In the genomic region with DNA sequence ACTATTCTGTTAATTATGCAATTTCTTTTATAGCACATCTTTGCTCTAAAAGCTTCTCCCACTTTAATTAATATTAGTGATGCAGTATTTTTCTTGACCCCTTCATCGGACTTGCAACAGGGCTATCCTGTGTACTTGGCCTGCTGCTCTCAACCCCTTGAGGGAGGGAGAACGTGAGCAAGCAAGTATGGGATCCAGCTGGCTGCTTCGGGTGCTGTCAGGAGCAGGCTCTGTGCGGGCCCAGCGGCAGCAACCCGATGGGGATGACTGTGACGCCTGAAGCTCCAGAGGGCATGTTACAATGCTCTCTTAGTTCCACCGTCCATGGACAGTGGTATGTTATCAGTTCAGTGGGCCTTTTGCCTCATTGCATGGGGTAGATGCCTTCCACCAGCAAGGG, we compare ENCODE assay signal across 16 cellular contexts.
DNase-seq lines count a peak whose midpoint lies in the region; ATAC-seq and TF ChIP-seq lines count a peak whose summit lies in the region.
"Had no signal": no experiment of that assay in that cellular context is flagged by ENCODE, and none has a peak within 500 bp of the region (broad histone marks: within the 10 kb centered on the region; RNA-seq: fewer than 3 reads in every experiment).

No MANE protein-coding gene starts in this region.

- no peak overlapping the region for H3K4me2 ChIP-seq in neuronal stem cell (ENCODE audit: insufficient read depth, low read length, poor library complexity, severe bottlenecking)
- H3K4me2 ChIP-seq: BLaER1 had no signal

- no peak overlapping the region for H4K91ac ChIP-seq in neuronal stem cell (ENCODE audit: low read depth, low read length, poor library complexity)

- DNase-seq in Right ventricle myocardium superior = no peak
- DNase-seq in cardiac septum (ENCODE audit: low spot score) = no peak
- peak; percentile 35 for DNase-seq in left ventricle myocardium superior
- DNase-seq in neuronal stem cell (ENCODE audit: low spot score) = no peak
- DNase-seq in gastrocnemius medialis = no peak
- DNase-seq: 8988T; AML-193; Calu3; CD4-positive, CD25-positive, alpha-beta regulatory T cell; DMS 273 treated with DMSO at 0.1 percent for 48 hours; GM23248; H7; IMR-90 had no signal

- TF ChIP-seq POLR2A in gastrocnemius medialis (IDR thresholded peaks at IDR 0.05) = no peak

- no peak overlapping the region for H3K23ac ChIP-seq in neuronal stem cell (ENCODE audit: low read depth, low read length, poor library complexity)

- H2AK5ac ChIP-seq in neuronal stem cell (ENCODE audit: low read depth, low read length) = no peak overlapping the region

- H2BK12ac ChIP-seq in neuronal stem cell (ENCODE audit: low read length) = peak overlapping the region; percentile 24

- no peak overlapping the region for H2BK5ac ChIP-seq in neuronal stem cell (ENCODE audit: low read length)

- WGBS in neuronal stem cell (ENCODE audit: extremely low coverage in 2 of 2, insufficient read length in 2 of 2, insufficient replicate concordance in 1 of 2), 2 donors = no CpG with 5 or more reads among the region's 8 CpGs

- TF ChIP-seq CTCF in gastrocnemius medialis (IDR thresholded peaks at IDR 0.05 in 4 of 5, conservative IDR thresholded peaks at IDR 0.05 in 1 of 5) = no peak

- no peak overlapping the region for H2BK120ac ChIP-seq in neuronal stem cell (ENCODE audit: low read depth, low read length)

- no peak overlapping the region for H2AFZ ChIP-seq in neuronal stem cell (ENCODE audit: low read length)
- H2AFZ ChIP-seq: GM23248 had no signal

- in situ Hi-C loops in gastrocnemius medialis (cut with MboI; ENCODE audit: low sequenced_read_pairs in 4 of 4) = no loop called here

- no peak overlapping the region for H4K8ac ChIP-seq in neuronal stem cell (ENCODE audit: low read depth, low read length)

- H3K9me3 ChIP-seq in neuronal stem cell (replicated peaks in 1 of 2; ENCODE audit: control insufficient read depth in 2 of 2, insufficient read depth in 1 of 2, low read depth in 1 of 2, low read length in 2 of 2) = no peaks in the 10 kb centered on the region
- H3K9me3 ChIP-seq in gastrocnemius medialis = no peaks in the 10 kb centered on the region
- H3K9me3 ChIP-seq: BLaER1 had no signal

- peaks cover 0 to 5% of the 10 kb centered on the region in 2 donors for H3K4me1 ChIP-seq in neuronal stem cell (ENCODE audit: control insufficient read depth in 2 of 2, insufficient read depth in 1 of 2, low read depth in 1 of 2, low read length in 2 of 2)
- no peaks in the 10 kb centered on the region for H3K4me1 ChIP-seq in gastrocnemius medialis
- H3K4me1 ChIP-seq: BLaER1 had no signal

- H3K4me3 ChIP-seq in neuronal stem cell (ENCODE audit: low read length in 2 of 2) (no peak overlapping the region), gastrocnemius medialis (no peak overlapping the region)
- H3K4me3 ChIP-seq: BLaER1, GM23248 had no signal

- H3K4ac ChIP-seq in neuronal stem cell (ENCODE audit: low read length) = no peak overlapping the region

- intact Hi-C loops in Right ventricle myocardium superior (cut with DNase I) (no loop called here), cardiac septum (cut with DNase I) (no loop called here), left ventricle myocardium superior (cut with micrococcal nuclease) (no loop called here), gastrocnemius medialis (cut with DNase I; ENCODE audit: low total_unique reads) (no loop called here)

- no peak overlapping the region for H3K14ac ChIP-seq in neuronal stem cell (ENCODE audit: low read length)

- H3K79me1 ChIP-seq in neuronal stem cell (ENCODE audit: low read depth, low read length) = no peaks in the 10 kb centered on the region

- peak overlapping the region; percentile 76 for H3K18ac ChIP-seq in neuronal stem cell (ENCODE audit: low read length)

- no peaks in the 10 kb centered on the region for H3K36me3 ChIP-seq in neuronal stem cell (replicated peaks in 1 of 2; ENCODE audit: control insufficient read depth in 2 of 2, insufficient read depth in 2 of 2, low read length in 2 of 2)
- no peaks in the 10 kb centered on the region for H3K36me3 ChIP-seq in gastrocnemius medialis
- H3K36me3 ChIP-seq: BLaER1 had no signal

- H3K9ac ChIP-seq in neuronal stem cell (ENCODE audit: low read depth, low read length, poor library complexity) = no peak overlapping the region
- H3K9ac ChIP-seq: BLaER1, GM23248 had no signal

- H3K27ac ChIP-seq in neuronal stem cell (replicated peaks; ENCODE audit: low read length) = no peak overlapping the region
- H3K27ac ChIP-seq in gastrocnemius medialis = no peak overlapping the region
- H3K27ac ChIP-seq: BLaER1, GM23248 had no signal

- ATAC-seq in Right ventricle myocardium superior (ENCODE audit: poor library complexity) (peak; percentile 55), left ventricle myocardium superior (peak; percentile 67), HG03095 (IDR thresholded peaks at IDR 0.05; ENCODE audit: unreplicated experiment) (no peak), HG02678 (IDR thresholded peaks at IDR 0.05; ENCODE audit: unreplicated experiment) (no peak), gastrocnemius medialis (no peak)

- H2BK15ac ChIP-seq in neuronal stem cell (ENCODE audit: low read length) = no peak overlapping the region

- H3K27me3 ChIP-seq in neuronal stem cell (ENCODE audit: control insufficient read depth in 3 of 3, insufficient read depth in 3 of 3, low read depth in 1 of 3, low read length in 3 of 3) = no peaks in the 10 kb centered on the region
- no peaks in the 10 kb centered on the region for H3K27me3 ChIP-seq in gastrocnemius medialis
- H3K27me3 ChIP-seq: BLaER1 had no signal

Comparison
In these comparisons a context has a peak if more than half of its experiments do, and no peak if none do; other contexts are left out.
1. ATAC-seq: peak in Right ventricle myocardium superior (single experiment) and left ventricle myocardium superior (single experiment); none in HG03095 (single experiment), HG02678 (single experiment) and gastrocnemius medialis (0 of 2).